12 cellular contexts compared by ENCODE assay signal in genomic region chr11:1868636-1869291, GRCh38. TPM values are rescaled to one million over a fixed set of nuclear protein-coding genes. Genes with fewer than 3 reads are reported as not detected.
A peak's percentile ranks its signal among the peaks of the same experiment; 100 is the strongest.
DNase-seq lines count a peak whose midpoint lies in the region; ATAC-seq and TF ChIP-seq lines count a peak whose summit lies in the region.
"Had no signal": no experiment of that assay in that cellular context is flagged by ENCODE, and none has a peak within 500 bp of the region (broad histone marks: within the 10 kb centered on the region; RNA-seq: fewer than 3 reads in every experiment).

No MANE protein-coding gene starts in this region.

- H3K4me3 ChIP-seq in fibroblast of villous mesenchyme (ENCODE audit: low read depth, low read length) (peak overlapping the region; percentile 39), neuronal stem cell (ENCODE audit: low read length in 2 of 2) (no peak overlapping the region), uterus (peak overlapping the region; percentile 21 to 30)

- peak overlapping the region; percentile 100 for H2AK5ac ChIP-seq in neuronal stem cell (ENCODE audit: low read depth, low read length)

- no peak for TF ChIP-seq POLR2A in uterus (IDR thresholded peaks at IDR 0.05)

- H4K91ac ChIP-seq in neuronal stem cell (ENCODE audit: low read depth, low read length, poor library complexity) = no peak overlapping the region

- no peaks in the 10 kb centered on the region for H3K79me1 ChIP-seq in neuronal stem cell (ENCODE audit: low read depth, low read length)

- H2BK12ac ChIP-seq in neuronal stem cell (ENCODE audit: low read length) = peak overlapping the region; percentile 94

- no peak overlapping the region for H3K4me3 Mint-ChIP-seq in activated naive CD4-positive, alpha-beta T cell treated with anti-CD3 and anti-CD28 coated beads, Interleukin-2, amount 50 U/mL, for 24 hours

- peak overlapping the region; percentile 55 for H3K23ac ChIP-seq in neuronal stem cell (ENCODE audit: low read depth, low read length, poor library complexity)

- no peak for ATAC-seq in HG03442 (IDR thresholded peaks at IDR 0.05; ENCODE audit: unreplicated experiment)
- no peak for ATAC-seq in GM21367 (IDR thresholded peaks at IDR 0.05; ENCODE audit: unreplicated experiment)

- H3K4me1 Mint-ChIP-seq in activated naive CD4-positive, alpha-beta T cell treated with anti-CD3 and anti-CD28 coated beads, Interleukin-2, amount 50 U/mL, for 24 hours = peaks cover 67% of the 10 kb centered on the region

- H3K9me3 Mint-ChIP-seq in activated naive CD4-positive, alpha-beta T cell treated with anti-CD3 and anti-CD28 coated beads, Interleukin-2, amount 50 U/mL, for 24 hours = no peaks in the 10 kb centered on the region

- H3K9ac ChIP-seq in neuronal stem cell (ENCODE audit: low read depth, low read length, poor library complexity) = no peak overlapping the region

- peak overlapping the region; percentile 81 for H2BK15ac ChIP-seq in neuronal stem cell (ENCODE audit: low read length)

- H3K27me3 Mint-ChIP-seq in activated naive CD4-positive, alpha-beta T cell treated with anti-CD3 and anti-CD28 coated beads, Interleukin-2, amount 50 U/mL, for 24 hours = no peaks in the 10 kb centered on the region

- no peak overlapping the region for H3K4me2 ChIP-seq in neuronal stem cell (ENCODE audit: insufficient read depth, low read length, poor library complexity, severe bottlenecking)

- no peaks in the 10 kb centered on the region for H3K36me3 Mint-ChIP-seq in activated naive CD4-positive, alpha-beta T cell treated with anti-CD3 and anti-CD28 coated beads, Interleukin-2, amount 50 U/mL, for 24 hours

- no peak for DNase-seq in activated naive CD4-positive, alpha-beta T cell (lab: John Stamatoyannopoulos, UW)
- no peak for DNase-seq in fibroblast of villous mesenchyme (ENCODE audit: low read depth)
- DNase-seq in neuronal stem cell (ENCODE audit: low spot score) = no peak
- no peak for DNase-seq in uterus
- DNase-seq in GF-D8 (lab: John Stamatoyannopoulos, UW) = no peak
- DNase-seq: DMS79 treated with DMSO at 0.1 percent for 48 hours; mammary epithelial cell; stimulated activated CD4-positive, alpha-beta T cell treated with anti-CD3 and anti-CD28 coated beads, Interleukin-12 subunit alpha, Interleukin-12 subunit beta, amount 100 ng/mL, for 4 hours had no signal

- peak overlapping the region; percentile 93 for H3K18ac ChIP-seq in neuronal stem cell (ENCODE audit: low read length)

- WGBS in neuronal stem cell (ENCODE audit: extremely low coverage in 2 of 2, insufficient read length in 2 of 2, insufficient replicate concordance in 1 of 2), 2 donors = no CpG with 5 or more reads among the region's 25 CpGs

- H3K36me3 ChIP-seq in neuronal stem cell (replicated peaks in 1 of 2; ENCODE audit: control insufficient read depth in 2 of 2, insufficient read depth in 2 of 2, low read length in 2 of 2) = no peaks in the 10 kb centered on the region
- H3K36me3 ChIP-seq in uterus = no peaks in the 10 kb centered on the region

- H3K27me3 ChIP-seq in neuronal stem cell (ENCODE audit: control insufficient read depth in 3 of 3, insufficient read depth in 3 of 3, low read depth in 1 of 3, low read length in 3 of 3) = peaks cover 0 to 3% (median 0%) of the 10 kb centered on the region in 3 experiments
- no peaks in the 10 kb centered on the region for H3K27me3 ChIP-seq in uterus

- H3K27ac ChIP-seq in neuronal stem cell (replicated peaks; ENCODE audit: low read length) = no peak overlapping the region
- H3K27ac ChIP-seq in uterus = peak overlapping the region; percentile 77 to 89

- H3K27ac Mint-ChIP-seq in activated naive CD4-positive, alpha-beta T cell treated with anti-CD3 and anti-CD28 coated beads, Interleukin-2, amount 50 U/mL, for 24 hours = peak overlapping the region; percentile 60

- H4K8ac ChIP-seq in neuronal stem cell (ENCODE audit: low read depth, low read length) = no peak overlapping the region

- H2BK5ac ChIP-seq in neuronal stem cell (ENCODE audit: low read length) = peak overlapping the region; percentile 75

- TF ChIP-seq CTCF in fibroblast of villous mesenchyme (IDR thresholded peaks at IDR 0.05; ENCODE audit: insufficient read depth, low read depth, low read length) (no peak), uterus (IDR thresholded peaks at IDR 0.05) (no peak)

- intact Hi-C loops in uterus (cut with DNase I; ENCODE audit: low total_unique reads) = no loop called here

- H3K9me3 ChIP-seq in neuronal stem cell (replicated peaks in 1 of 2; ENCODE audit: control insufficient read depth in 2 of 2, insufficient read depth in 1 of 2, low read depth in 1 of 2, low read length in 2 of 2) = no peaks in the 10 kb centered on the region
- no peaks in the 10 kb centered on the region for H3K9me3 ChIP-seq in uterus

- peak overlapping the region; percentile 76 for H2BK120ac ChIP-seq in neuronal stem cell (ENCODE audit: low read depth, low read length)

- H3K4me1 ChIP-seq in neuronal stem cell (ENCODE audit: control insufficient read depth in 2 of 2, insufficient read depth in 1 of 2, low read depth in 1 of 2, low read length in 2 of 2) (peaks cover 25 to 42% of the 10 kb centered on the region in 2 donors), uterus (peaks cover 0 to 17% of the 10 kb centered on the region in 2 donors)

- no peak overlapping the region for H2AFZ ChIP-seq in neuronal stem cell (ENCODE audit: low read length)

- H3K14ac ChIP-seq in neuronal stem cell (ENCODE audit: low read length) = peak overlapping the region; percentile 94

- no peak overlapping the region for H3K4ac ChIP-seq in neuronal stem cell (ENCODE audit: low read length)

RNA-seq across cellular contexts. Expression of gene LSP1, which starts 15.9 kb away (rescaled TPM):
- 0.32 TPM in 1 of 2 replicates, not detected in the other for total RNA-seq in fibroblast of villous mesenchyme
- 0.13 TPM for polyA plus RNA-seq in neuronal stem cell (2013, experiment 1 of 2)
- 0.73 TPM for polyA plus RNA-seq in neuronal stem cell (2013, experiment 2 of 2)
- total RNA-seq in uterus = 100 to 1,000 TPM in 1 of 4 donors, 10 to 100 TPM in 3; 11.2 to 112 (median 25.1) TPM
- total RNA-seq: SK-MEL-5 had no signal
- polyA plus RNA-seq: mammary epithelial cell had no signal

RNA-seq across cellular contexts. Expression of gene PRR33, which starts 22.9 kb away (rescaled TPM):
- total RNA-seq in fibroblast of villous mesenchyme (not detected in 2 replicates), uterus (not detected)
- polyA plus RNA-seq in neuronal stem cell (2013, experiment 1 of 2) = not detected
- not detected for polyA plus RNA-seq in neuronal stem cell (2013, experiment 2 of 2)
- total RNA-seq: mammary epithelial cell, SK-MEL-5 had no signal
- polyA plus RNA-seq: mammary epithelial cell had no signal

RNA-seq across cellular contexts. Expression of gene TNNI2, which starts 30.0 kb away (rescaled TPM):
- total RNA-seq in fibroblast of villous mesenchyme (not detected in 2 replicates), uterus (1 to 10 TPM in 1 of 4 donors, under 1 TPM in 1, not detected in 2; 0.95 to 1.5 TPM)
- polyA plus RNA-seq in neuronal stem cell (2013, experiment 1 of 2) = 0.13 TPM
- not detected for polyA plus RNA-seq in neuronal stem cell (2013, experiment 2 of 2)
- total RNA-seq: SK-MEL-5 had no signal

RNA-seq across cellular contexts. Expression of gene SYT8, which starts 34.0 kb away (rescaled TPM):
- total RNA-seq in fibroblast of villous mesenchyme = under 0.01 TPM in 1 of 2 replicates, not detected in the other
- polyA plus RNA-seq in neuronal stem cell (2013, experiment 1 of 2) = not detected
- not detected for polyA plus RNA-seq in neuronal stem cell (2013, experiment 2 of 2)
- 1 to 10 TPM in 1 of 4 donors, not detected in 3; 2.0 TPM for total RNA-seq in uterus
- total RNA-seq: SK-MEL-5 had no signal

RNA-seq across cellular contexts. Expression of gene TNNT3, which starts 50.7 kb away (rescaled TPM):
- total RNA-seq in fibroblast of villous mesenchyme (not detected in 2 replicates), uterus (10 to 100 TPM in 2 of 4 donors, 1 to 10 TPM in 1, not detected in 1; 3.2 to 60.6 (median 29.3) TPM)
- 0.49 TPM for polyA plus RNA-seq in neuronal stem cell (2013, experiment 1 of 2)
- polyA plus RNA-seq in neuronal stem cell (2013, experiment 2 of 2) = 0.32 TPM
- total RNA-seq: mammary epithelial cell, SK-MEL-5 had no signal
- polyA plus RNA-seq: mammary epithelial cell had no signal

Comparison
In these comparisons a context has a peak if more than half of its experiments do, and no peak if none do; other contexts are left out.
1. H3K4me3 ChIP-seq: peak in fibroblast of villous mesenchyme (single experiment) and uterus (2 of 2); none in neuronal stem cell (0 of 2).